19 cellular contexts compared by ENCODE assay signal in genomic region chr17:50461550-50462132, GRCh38. TPM values are rescaled to one million over a fixed set of nuclear protein-coding genes. Genes with fewer than 3 reads are reported as not detected.
DNase-seq lines count a peak whose midpoint lies in the region; ATAC-seq, FAIRE-seq and TF ChIP-seq lines count a peak whose summit lies in the region.
"Had no signal": no experiment of that assay in that cellular context is flagged by ENCODE, and none has a peak within 500 bp of the region (broad histone marks: within the 10 kb centered on the region; RNA-seq: fewer than 3 reads in every experiment).

No MANE protein-coding gene starts in this region.

- H3K79me2 ChIP-seq in PC-3 (ENCODE audit: low read length) = no peaks in the 10 kb centered on the region

- H3K9me3 ChIP-seq in mucosa of descending colon (no peaks in the 10 kb centered on the region), PC-3 (ENCODE audit: low read length) (no peaks in the 10 kb centered on the region), Peyer's patch (no peaks in the 10 kb centered on the region)
- H3K9me3 ChIP-seq: BLaER1 treated with 17β-estradiol and CSF1 and Interleukin-3, amounts not matched to agents 10 nM and 100 nM had no signal

- no peaks in the 10 kb centered on the region for H3K4me1 Mint-ChIP-seq in stimulated activated naive CD8-positive, alpha-beta T cell treated with anti-CD3 and anti-CD28 coated beads, Interleukin-15, amount 100 ng/mL, for 72 hours
- H3K4me1 Mint-ChIP-seq: GM23338 had no signal

- intact Hi-C loops in mucosa of descending colon (cut with DNase I, micrococcal nuclease) (no loop called here), PC-3 (cut with micrococcal nuclease) (no loop called here)

- no peak overlapping the region for H3K4me3 Mint-ChIP-seq in stimulated activated naive CD8-positive, alpha-beta T cell treated with anti-CD3 and anti-CD28 coated beads, Interleukin-15, amount 100 ng/mL, for 72 hours
- H3K4me3 Mint-ChIP-seq: CD4-positive, alpha-beta T cell; GM23338 had no signal

- H3K9me2 ChIP-seq in PC-3 (replicated peaks; ENCODE audit: low read length) = no peaks in the 10 kb centered on the region

- peak; percentile 32 for FAIRE-seq in urothelium cell line (lab: Jason Lieb, UNC)
- FAIRE-seq: GM12878, GM18507 had no signal

- peak; percentile 7 for ATAC-seq in stimulated activated naive CD8-positive, alpha-beta T cell treated with anti-CD3 and anti-CD28 coated beads, Interleukin-15, amount 100 ng/mL, for 72 hours
- no peak for ATAC-seq in stimulated activated naive CD8-positive, alpha-beta T cell treated with anti-CD3 and anti-CD28 coated beads, Interleukin-15, Interleukin-2, amounts not matched to agents 100 U/mL and 50 U/mL, for 24 hours
- ATAC-seq in mucosa of descending colon = no peak
- no peak for ATAC-seq in PC-3
- ATAC-seq: GM12878, GM23338 had no signal

- H3K27me3 ChIP-seq in PC-3 (ENCODE audit: low read length) (no peaks in the 10 kb centered on the region), Peyer's patch (no peaks in the 10 kb centered on the region)

- no peak for DNase-seq in stimulated activated naive CD8-positive, alpha-beta T cell treated with anti-CD3 and anti-CD28 coated beads, Interleukin-15, amount 100 ng/mL, for 72 hours
- no peak for DNase-seq in stimulated activated naive CD8-positive, alpha-beta T cell treated with anti-CD3 and anti-CD28 coated beads, Interleukin-15, Interleukin-2, amounts not matched to agents 100 U/mL and 50 U/mL, for 24 hours
- DNase-seq in ecto neural progenitor cell (ENCODE audit: low spot score) = peak; percentile 43
- DNase-seq in mucosa of descending colon = peak in 2 of 3 donors; percentile 20 to 41
- DNase-seq in urothelium cell line (ENCODE audit: low spot score) = no peak
- DNase-seq in stimulated activated CD8-positive, alpha-beta memory T cell treated with anti-CD3 and anti-CD28 coated beads, Interleukin-4, amount 100 ng/mL, for 48 hours = no peak
- no peak for DNase-seq in PC-3
- DNase-seq in Peyer's patch = no peak
- DNase-seq: ACHN; CD4-positive, alpha-beta T cell; DMS79; HCEC 1CT had no signal

- POLR2A ChIA-PET in PC-3 (lab: Charles Lee; ENCODE audit: unreplicated experiment) = no interaction called here

- H3K4me1 ChIP-seq in mucosa of descending colon (ENCODE audit: low read depth) (peaks cover 11% of the 10 kb centered on the region), PC-3 (ENCODE audit: insufficient read depth, low read length) (peaks cover 29% of the 10 kb centered on the region), Peyer's patch (peaks cover 0 to 19% (median 0%) of the 10 kb centered on the region in 4 donors)

- H3K27ac Mint-ChIP-seq in stimulated activated naive CD8-positive, alpha-beta T cell treated with anti-CD3 and anti-CD28 coated beads, Interleukin-15, amount 100 ng/mL, for 72 hours = no peak overlapping the region
- H3K27ac Mint-ChIP-seq: CD4-positive, alpha-beta T cell; GM23338 had no signal

- H3K36me3 ChIP-seq in mucosa of descending colon (ENCODE audit: low read depth) (no peaks in the 10 kb centered on the region), PC-3 (ENCODE audit: low read depth, low read length) (no peaks in the 10 kb centered on the region), Peyer's patch (peaks cover 0 to 24% (median 0%) of the 10 kb centered on the region in 3 donors)

- H3F3A ChIP-seq in PC-3 (ENCODE audit: low read length, unreplicated experiment) = no peaks in the 10 kb centered on the region

- TF ChIP-seq POLR2A in Peyer's patch (IDR thresholded peaks at IDR 0.05) = no peak

- H2AFZ ChIP-seq in PC-3 (ENCODE audit: low read length) = no peak overlapping the region
- H2AFZ ChIP-seq: GM23338 had no signal

- H3K4me3 ChIP-seq in mucosa of descending colon (no peak overlapping the region), PC-3 (ENCODE audit: low read length) (no peak overlapping the region), Peyer's patch (no peak overlapping the region)
- H3K4me3 ChIP-seq: BLaER1 treated with 17β-estradiol and CSF1 and Interleukin-3, amounts not matched to agents 10 nM and 100 nM; GM12878; GM23338 had no signal

- no peak for TF ChIP-seq CTCF in mucosa of descending colon (IDR thresholded peaks at IDR 0.05)
- TF ChIP-seq CTCF in PC-3 (conservative IDR thresholded peaks at IDR 0.05; ENCODE audit: low read depth, low read length) = no peak
- TF ChIP-seq CTCF in Peyer's patch (IDR thresholded peaks at IDR 0.05) = no peak

- no peaks in the 10 kb centered on the region for H3K9me3 Mint-ChIP-seq in stimulated activated naive CD8-positive, alpha-beta T cell treated with anti-CD3 and anti-CD28 coated beads, Interleukin-15, amount 100 ng/mL, for 72 hours
- H3K9me3 Mint-ChIP-seq: CD4-positive, alpha-beta T cell; GM23338 had no signal

- no peaks in the 10 kb centered on the region for H4K20me1 ChIP-seq in PC-3 (ENCODE audit: low read length)

- no peak overlapping the region for H3K9ac ChIP-seq in PC-3 (ENCODE audit: low read length)
- H3K9ac ChIP-seq: BLaER1 treated with 17β-estradiol and CSF1 and Interleukin-3, amounts not matched to agents 10 nM and 100 nM had no signal

- peaks cover 13% of the 10 kb centered on the region for H3K27me3 Mint-ChIP-seq in stimulated activated naive CD8-positive, alpha-beta T cell treated with anti-CD3 and anti-CD28 coated beads, Interleukin-15, amount 100 ng/mL, for 72 hours

- no peak overlapping the region for H3K4me2 ChIP-seq in PC-3 (ENCODE audit: low read length)
- H3K4me2 ChIP-seq: BLaER1 treated with 17β-estradiol and CSF1 and Interleukin-3, amounts not matched to agents 10 nM and 100 nM; GM23338 had no signal

- BruUV-seq in PC-3 (replicated peaks; lab: Mats Ljungman, UMichigan) = no TSS peak

- H3K27ac ChIP-seq in PC-3 (ENCODE audit: low read length) = no peak overlapping the region
- no peak overlapping the region for H3K27ac ChIP-seq in Peyer's patch
- H3K27ac ChIP-seq: HL-60 had no signal

- CTCF ChIA-PET in PC-3 (lab: Charles Lee) = no interaction called here

RNA-seq across cellular contexts. Expression of gene CHAD, which starts 7.0 kb away (rescaled TPM):
- total RNA-seq in mucosa of descending colon (10 to 100 TPM in 1 of 3 donors, 1 to 10 TPM in 2; 4.6 to 15.3 (median 5.8) TPM), PC-3 (2014; rRNA removed) (not detected in 2 replicates), Peyer's patch (10 to 100 TPM in 2 of 4 donors, 1 to 10 TPM in 2; 7.4 to 24.6 (median 14.7) TPM)
- total RNA-seq: A172; CD4-positive, alpha-beta T cell; G401; GM12878; GM23338 had no signal

RNA-seq across cellular contexts. Expression of gene RSAD1, which starts 17.0 kb away (rescaled TPM):
- 10 to 100 TPM; 35.9 to 38.2 (median 37.7) TPM for total RNA-seq in mucosa of descending colon
- 37.7 and 46.7 TPM in 2 replicates for total RNA-seq in PC-3 (2014; rRNA removed)
- 10 to 100 TPM; 24.3 to 53.4 (median 39.5) TPM for total RNA-seq in Peyer's patch

RNA-seq across cellular contexts. Expression of gene ACSF2, which starts 35.6 kb away (rescaled TPM):
- total RNA-seq in mucosa of descending colon = 100 to 1,000 TPM in 1 of 3 donors, 10 to 100 TPM in 2; 79.7 to 246 (median 99.4) TPM
- total RNA-seq in PC-3 (2014; rRNA removed) = 69.3 and 72.7 TPM in 2 replicates
- 100 to 1,000 TPM; 143 to 278 (median 189) TPM for total RNA-seq in Peyer's patch

RNA-seq across cellular contexts. Expression of gene MYCBPAP, which starts 46.6 kb away (rescaled TPM):
- total RNA-seq in mucosa of descending colon (1 to 10 TPM; 1.6 to 3.4 (median 2.4) TPM), PC-3 (2014; rRNA removed) (0.29 and 1.9 TPM in 2 replicates), Peyer's patch (1 to 10 TPM in 1 of 4 donors, under 1 TPM in 1, not detected in 2; 0.53 to 1.1 TPM)
- total RNA-seq: A172 had no signal

Comparison
In these comparisons a context has a peak if more than half of its experiments do, and no peak if none do; other contexts are left out.
1. DNase-seq: peak in ecto neural progenitor cell (single experiment) and mucosa of descending colon (2 of 3); none in stimulated activated naive CD8-positive, alpha-beta T cell treated with anti-CD3 and anti-CD28 coated beads, Interleukin-15, amount 100 ng/mL, for 72 hours (0 of 2), stimulated activated naive CD8-positive, alpha-beta T cell treated with anti-CD3 and anti-CD28 coated beads, Interleukin-15, Interleukin-2, amounts not matched to agents 100 U/mL and 50 U/mL, for 24 hours (single experiment), urothelium cell line (single experiment), stimulated activated CD8-positive, alpha-beta memory T cell treated with anti-CD3 and anti-CD28 coated beads, Interleukin-4, amount 100 ng/mL, for 48 hours (single experiment), PC-3 (single experiment) and Peyer's patch (0 of 3).